Comparison of ENCODE assay signal across 8 cellular contexts in the genomic region with DNA sequence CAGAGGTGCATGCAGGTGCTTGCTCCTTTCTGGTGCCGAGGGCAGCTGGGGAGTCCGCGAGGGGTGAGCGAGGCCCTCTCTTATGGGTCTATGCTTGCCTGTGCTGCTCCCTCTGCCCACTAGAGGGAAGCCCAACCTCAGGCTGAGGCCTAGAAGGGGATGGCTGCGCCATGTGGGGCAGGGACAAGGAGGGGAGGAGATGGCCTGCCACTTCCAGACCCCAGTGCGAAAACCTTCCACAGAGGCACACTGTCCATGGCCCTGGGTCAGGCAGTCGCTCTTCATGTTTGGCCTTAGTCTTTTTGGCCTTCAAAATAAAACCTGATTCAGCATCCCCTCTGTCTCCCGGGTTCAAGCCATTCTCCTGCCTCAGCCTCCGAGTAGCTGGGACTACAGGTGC. TPM values are rescaled to one million over a fixed set of nuclear protein-coding genes. Genes with fewer than 3 reads are reported as not detected.
DNase-seq lines count a peak whose midpoint lies in the region; ATAC-seq, FAIRE-seq and TF ChIP-seq lines count a peak whose summit lies in the region.

No MANE protein-coding gene starts in this region.

- H3K9me3 ChIP-seq in CD4-positive, CD25-positive, alpha-beta regulatory T cell (ENCODE audit: control insufficient read depth in 2 of 2, low read length in 2 of 2), result no peaks in the 10 kb centered on the region

- peak; percentile 57 to 76 for ATAC-seq in CD4-positive, CD25-positive, alpha-beta regulatory T cell (ENCODE audit: low read depth in 2 of 2)
- ATAC-seq in WTC11, result peak; percentile 95

- H3K36me3 Mint-ChIP-seq in CD4-positive, CD25-positive, alpha-beta regulatory T cell, result no peaks in the 10 kb centered on the region
- H3K36me3 Mint-ChIP-seq in WTC11, result no peaks in the 10 kb centered on the region

- H3K9me3 Mint-ChIP-seq in CD4-positive, CD25-positive, alpha-beta regulatory T cell, result no peaks in the 10 kb centered on the region
- no peaks in the 10 kb centered on the region for H3K9me3 Mint-ChIP-seq in WTC11

- H3K4me1 Mint-ChIP-seq in CD4-positive, CD25-positive, alpha-beta regulatory T cell, result peaks cover 0 to 8% (median 5%) of the 10 kb centered on the region in 4 donors
- H3K4me1 Mint-ChIP-seq in WTC11, result peaks cover 21% of the 10 kb centered on the region

- no peaks in the 10 kb centered on the region for H3K36me3 ChIP-seq in CD4-positive, CD25-positive, alpha-beta regulatory T cell (ENCODE audit: control insufficient read depth, insufficient read depth, low read length)
- H3K36me3 ChIP-seq in bronchial epithelial cell (ENCODE audit: control insufficient read depth, insufficient read depth, low read length) (no peaks in the 10 kb centered on the region), kidney epithelial cell (ENCODE audit: control insufficient read depth, insufficient read depth, low read length) (no peaks in the 10 kb centered on the region)

- H3K4me3 ChIP-seq in CD4-positive, CD25-positive, alpha-beta regulatory T cell (ENCODE audit: low read depth, low read length), result no peak overlapping the region
- H3K4me3 ChIP-seq in bronchial epithelial cell (ENCODE audit: low read depth, low read length) (no peak overlapping the region), kidney epithelial cell (ENCODE audit: low read depth, low read length) (no peak overlapping the region)

- TF ChIP-seq CTCF in WTC11 (IDR thresholded peaks at IDR 0.05) (peak; percentile 87), bronchial epithelial cell (IDR thresholded peaks at IDR 0.05; ENCODE audit: insufficient read depth, low read length, severe bottlenecking) (peak; percentile 95), kidney epithelial cell (IDR thresholded peaks at IDR 0.05; ENCODE audit: insufficient read depth, low read length, poor library complexity, severe bottlenecking) (peak; percentile 94)

- no peak for FAIRE-seq in bronchial epithelial cell (lab: Jason Lieb, UNC)

- H3K27ac ChIP-seq in CD4-positive, CD25-positive, alpha-beta regulatory T cell (ENCODE audit: insufficient read depth, low read length, poor library complexity, severe bottlenecking), result no peak overlapping the region

- H3K4me3 Mint-ChIP-seq in CD4-positive, CD25-positive, alpha-beta regulatory T cell, result no peak overlapping the region
- H3K4me3 Mint-ChIP-seq in WTC11, result no peak overlapping the region

- H3K27me3 Mint-ChIP-seq in CD4-positive, CD25-positive, alpha-beta regulatory T cell, result peaks cover 30% of the 10 kb centered on the region
- H3K27me3 Mint-ChIP-seq in WTC11 (ENCODE audit: low read depth), result peaks cover 24% of the 10 kb centered on the region

- no peak overlapping the region for H3K27ac Mint-ChIP-seq in CD4-positive, CD25-positive, alpha-beta regulatory T cell
- H3K27ac Mint-ChIP-seq in WTC11, result no peak overlapping the region

- no peaks in the 10 kb centered on the region for H3K27me3 ChIP-seq in CD4-positive, CD25-positive, alpha-beta regulatory T cell (ENCODE audit: control insufficient read depth, insufficient read depth, low read length)
- H3K27me3 ChIP-seq in bronchial epithelial cell (ENCODE audit: control insufficient read depth, insufficient read depth, low read length) (peaks cover 9% of the 10 kb centered on the region), kidney epithelial cell (ENCODE audit: control insufficient read depth, insufficient read depth, low read length) (peaks cover 16% of the 10 kb centered on the region)

- POLR2A ChIA-PET in WTC11 (lab: Charles Lee), result interaction anchor here (0.6 kb wide), 1 partner anchor 37 kb away, joined by 4 read pairs; no protein-coding TSS in a partner anchor

- H3K4me1 ChIP-seq in CD4-positive, CD25-positive, alpha-beta regulatory T cell (ENCODE audit: control insufficient read depth, insufficient read depth, low read length, poor library complexity, severe bottlenecking), result peaks cover 5% of the 10 kb centered on the region

- CTCF ChIA-PET in WTC11 (lab: Charles Lee), result interaction anchor here (0.5 to 10.7 kb wide), 21 partner anchors 11 to 242 kb away, joined by 3 to 401 read pairs (median 4); a partner anchor contains a TSS

- peak; percentile 36 to 57 (median 45) for DNase-seq in CD4-positive, CD25-positive, alpha-beta regulatory T cell
- peak; percentile 66 for DNase-seq in H4 (ENCODE audit: low spot score)
- DNase-seq in NCI-H2107 treated with DMSO at 0.1 percent for 48 hours (lab: John Stamatoyannopoulos, UW; ENCODE audit: unreplicated experiment), result peak; percentile 39
- DNase-seq in WTC11 (ENCODE audit: low spot score), result peak; percentile 92
- DNase-seq in bronchial epithelial cell (ENCODE audit: low read depth), result peak; percentile 36
- DNase-seq in kidney epithelial cell (ENCODE audit: low read depth), result no peak
- DNase-seq in stimulated activated CD4-positive, alpha-beta T cell treated with anti-CD3 and anti-CD28 coated beads, Interleukin-4, amount 100 ng/mL, for 24 hours, result peak; percentile 71
- no peak for DNase-seq in cortex of kidney (lab: John Stamatoyannopoulos, UW)

TF ChIP-seq in WTC11, 78 proteins besides CTCF, POLR2A, EP300 and RAD21 (continues in another document):
- TF ChIP-seq, protein P1, sequence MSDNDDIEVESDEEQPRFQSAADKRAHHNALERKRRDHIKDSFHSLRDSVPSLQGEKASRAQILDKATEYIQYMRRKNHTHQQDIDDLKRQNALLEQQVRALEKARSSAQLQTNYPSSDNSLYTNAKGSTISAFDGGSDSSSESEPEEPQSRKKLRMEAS (CRISPR knock-in tag; IDR thresholded peaks at IDR 0.05), result peak; percentile 67; the same call in 1 of the 2 replicates
- TF ChIP-seq, protein P2, sequence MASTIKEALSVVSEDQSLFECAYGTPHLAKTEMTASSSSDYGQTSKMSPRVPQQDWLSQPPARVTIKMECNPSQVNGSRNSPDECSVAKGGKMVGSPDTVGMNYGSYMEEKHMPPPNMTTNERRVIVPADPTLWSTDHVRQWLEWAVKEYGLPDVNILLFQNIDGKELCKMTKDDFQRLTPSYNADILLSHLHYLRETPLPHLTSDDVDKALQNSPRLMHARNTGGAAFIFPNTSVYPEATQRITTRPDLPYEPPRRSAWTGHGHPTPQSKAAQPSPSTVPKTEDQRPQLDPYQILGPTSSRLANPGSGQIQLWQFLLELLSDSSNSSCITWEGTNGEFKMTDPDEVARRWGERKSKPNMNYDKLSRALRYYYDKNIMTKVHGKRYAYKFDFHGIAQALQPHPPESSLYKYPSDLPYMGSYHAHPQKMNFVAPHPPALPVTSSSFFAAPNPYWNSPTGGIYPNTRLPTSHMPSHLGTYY (CRISPR knock-in tag; IDR thresholded peaks at IDR 0.05), result no peak
- TF ChIP-seq, protein P3, sequence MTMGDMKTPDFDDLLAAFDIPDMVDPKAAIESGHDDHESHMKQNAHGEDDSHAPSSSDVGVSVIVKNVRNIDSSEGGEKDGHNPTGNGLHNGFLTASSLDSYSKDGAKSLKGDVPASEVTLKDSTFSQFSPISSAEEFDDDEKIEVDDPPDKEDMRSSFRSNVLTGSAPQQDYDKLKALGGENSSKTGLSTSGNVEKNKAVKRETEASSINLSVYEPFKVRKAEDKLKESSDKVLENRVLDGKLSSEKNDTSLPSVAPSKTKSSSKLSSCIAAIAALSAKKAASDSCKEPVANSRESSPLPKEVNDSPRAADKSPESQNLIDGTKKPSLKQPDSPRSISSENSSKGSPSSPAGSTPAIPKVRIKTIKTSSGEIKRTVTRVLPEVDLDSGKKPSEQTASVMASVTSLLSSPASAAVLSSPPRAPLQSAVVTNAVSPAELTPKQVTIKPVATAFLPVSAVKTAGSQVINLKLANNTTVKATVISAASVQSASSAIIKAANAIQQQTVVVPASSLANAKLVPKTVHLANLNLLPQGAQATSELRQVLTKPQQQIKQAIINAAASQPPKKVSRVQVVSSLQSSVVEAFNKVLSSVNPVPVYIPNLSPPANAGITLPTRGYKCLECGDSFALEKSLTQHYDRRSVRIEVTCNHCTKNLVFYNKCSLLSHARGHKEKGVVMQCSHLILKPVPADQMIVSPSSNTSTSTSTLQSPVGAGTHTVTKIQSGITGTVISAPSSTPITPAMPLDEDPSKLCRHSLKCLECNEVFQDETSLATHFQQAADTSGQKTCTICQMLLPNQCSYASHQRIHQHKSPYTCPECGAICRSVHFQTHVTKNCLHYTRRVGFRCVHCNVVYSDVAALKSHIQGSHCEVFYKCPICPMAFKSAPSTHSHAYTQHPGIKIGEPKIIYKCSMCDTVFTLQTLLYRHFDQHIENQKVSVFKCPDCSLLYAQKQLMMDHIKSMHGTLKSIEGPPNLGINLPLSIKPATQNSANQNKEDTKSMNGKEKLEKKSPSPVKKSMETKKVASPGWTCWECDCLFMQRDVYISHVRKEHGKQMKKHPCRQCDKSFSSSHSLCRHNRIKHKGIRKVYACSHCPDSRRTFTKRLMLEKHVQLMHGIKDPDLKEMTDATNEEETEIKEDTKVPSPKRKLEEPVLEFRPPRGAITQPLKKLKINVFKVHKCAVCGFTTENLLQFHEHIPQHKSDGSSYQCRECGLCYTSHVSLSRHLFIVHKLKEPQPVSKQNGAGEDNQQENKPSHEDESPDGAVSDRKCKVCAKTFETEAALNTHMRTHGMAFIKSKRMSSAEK (CRISPR knock-in tag; IDR thresholded peaks at IDR 0.05; ENCODE audit: borderline replicate concordance), result no peak

RNA-seq across cellular contexts. Expression of a gene that starts 14.0 kb away (rescaled TPM):
- not detected for total RNA-seq in CD4-positive, CD25-positive, alpha-beta regulatory T cell
- not detected for polyA plus RNA-seq in CD4-positive, CD25-positive, alpha-beta regulatory T cell
- 0.06 TPM in 1 of 2 replicates, not detected in the other for total RNA-seq in H4 (2014; rRNA removed; shearing (Covaris generic))
- 1.7 to 2.3 TPM (median 1.9 TPM) in 3 replicates for total RNA-seq in WTC11 (2021)
- total RNA-seq in bronchial epithelial cell, result under 0.01 and 0.13 TPM in 2 replicates
- 0.55 TPM in 1 of 2 replicates, not detected in the other for total RNA-seq in kidney epithelial cell

RNA-seq across cellular contexts. Expression of a gene that starts 44.7 kb away (rescaled TPM):
- not detected for total RNA-seq in CD4-positive, CD25-positive, alpha-beta regulatory T cell
- under 1 TPM in 1 of 4 donors, not detected in 3; 0.39 TPM for polyA plus RNA-seq in CD4-positive, CD25-positive, alpha-beta regulatory T cell
- 0.23 and 0.39 TPM in 2 replicates for total RNA-seq in H4 (2014; rRNA removed; shearing (Covaris generic))
- total RNA-seq in WTC11 (2021) (1.8 to 2.7 TPM (median 2.2 TPM) in 3 replicates), bronchial epithelial cell (0.77 TPM in 1 of 2 replicates, not detected in the other), kidney epithelial cell (0.25 TPM in 1 of 2 replicates, not detected in the other)

RNA-seq across cellular contexts. Expression of a gene that starts 44.9 kb away (rescaled TPM):
- 84.5 TPM for total RNA-seq in CD4-positive, CD25-positive, alpha-beta regulatory T cell
- 100 to 1,000 TPM; 195 to 214 (median 203) TPM for polyA plus RNA-seq in CD4-positive, CD25-positive, alpha-beta regulatory T cell
- 584 and 592 TPM in 2 replicates for total RNA-seq in H4 (2014; rRNA removed; shearing (Covaris generic))
- 411 to 479 TPM (median 429 TPM) in 3 replicates for total RNA-seq in WTC11 (2021)
- 281 and 377 TPM in 2 replicates for total RNA-seq in bronchial epithelial cell
- total RNA-seq in kidney epithelial cell, result 303 and 382 TPM in 2 replicates

Comparison
In these comparisons a context has a peak if more than half of its experiments do, and no peak if none do; other contexts are left out.
1. DNase-seq: peak in CD4-positive, CD25-positive, alpha-beta regulatory T cell (3 of 3), H4 (single experiment), NCI-H2107 treated with DMSO at 0.1 percent for 48 hours (single experiment), WTC11 (single experiment), bronchial epithelial cell (single experiment) and stimulated activated CD4-positive, alpha-beta T cell treated with anti-CD3 and anti-CD28 coated beads, Interleukin-4, amount 100 ng/mL, for 24 hours (single experiment); none in kidney epithelial cell (single experiment) and cortex of kidney (single experiment).
2. Peak in every context shown above with its lines, with median percentiles within 50 percentile points of each other: CTCF ChIP-seq.